ENCODE assay signal across 8 cellular contexts in the genomic region with DNA sequence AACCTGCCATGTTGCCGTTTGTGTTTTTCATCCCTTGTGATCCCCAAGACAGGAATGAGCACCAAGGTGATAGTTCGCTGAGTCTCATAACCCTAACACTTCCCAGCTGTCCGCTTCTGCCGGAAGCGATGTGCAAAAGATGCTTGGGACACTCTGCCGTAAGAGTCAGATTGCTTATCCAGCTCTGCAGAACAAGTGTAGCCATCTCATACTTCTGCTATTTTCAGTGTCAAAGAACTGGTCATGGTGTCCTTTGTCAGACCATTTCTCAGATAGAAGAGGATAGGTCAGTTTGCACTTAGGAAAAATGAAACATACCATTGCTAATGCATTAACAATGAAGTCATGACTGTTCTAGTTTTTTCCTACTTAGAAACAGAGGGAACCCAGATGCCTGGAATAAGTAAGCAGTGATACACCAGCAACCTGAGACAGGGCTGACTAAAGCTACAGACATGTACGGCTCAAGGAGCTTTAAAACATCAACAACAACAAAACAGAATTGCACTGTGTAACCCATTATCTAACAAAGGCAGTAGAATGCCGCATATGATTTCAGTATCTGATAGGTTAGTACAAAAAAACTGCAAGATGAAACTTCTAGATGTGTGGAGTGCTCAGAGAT. TPM values are rescaled to one million over a fixed set of nuclear protein-coding genes. Genes with fewer than 3 reads are reported as not detected.
DNase-seq lines count a peak whose midpoint lies in the region; ATAC-seq and TF ChIP-seq lines count a peak whose summit lies in the region.
"Had no signal": no experiment of that assay in that cellular context is flagged by ENCODE, and none has a peak within 500 bp of the region (broad histone marks: within the 10 kb centered on the region; RNA-seq: fewer than 3 reads in every experiment).

No MANE protein-coding gene starts in this region.

- TF ChIP-seq POLR2A in IMR-90 (IDR thresholded peaks at IDR 0.05; ENCODE audit: low read depth, low read length) (no peak), upper lobe of left lung (IDR thresholded peaks at IDR 0.05) (no peak)

- H2AK9ac ChIP-seq in IMR-90 (replicated peaks; ENCODE audit: low read depth, low read length, poor library complexity) = no peak overlapping the region

- peak overlapping the region; percentile 63 for H3K27ac ChIP-seq in IMR-90 (ENCODE audit: insufficient read depth, low read length)
- H3K27ac ChIP-seq in upper lobe of left lung = peak overlapping the region in 3 of 4 donors; percentile 35 to 87 (median 58)

- no peaks in the 10 kb centered on the region for H3K36me3 Mint-ChIP-seq in chondrocyte (ENCODE audit: low read depth)
- H3K36me3 Mint-ChIP-seq in activated T-cell treated with anti-CD3 and anti-CD28 coated beads, Interleukin-2, amount 50 U/mL, for 24 hours (ENCODE audit: low read depth) = no peaks in the 10 kb centered on the region

- H3K4me1 ChIP-seq in IMR-90 (ENCODE audit: control insufficient read depth, insufficient read depth, low read length) = peaks cover 21% of the 10 kb centered on the region
- peaks cover 41 to 68% (median 55%) of the 10 kb centered on the region in 4 donors for H3K4me1 ChIP-seq in upper lobe of left lung

- H3K56ac ChIP-seq in IMR-90 (ENCODE audit: extremely low read depth, insufficient read depth, low read length) = no peak overlapping the region; the same call in 1 of the 2 replicates

- H2BK20ac ChIP-seq in IMR-90 (ENCODE audit: low read depth, low read length) = peak overlapping the region; percentile 30

- H3K4me3 ChIP-seq in IMR-90 (ENCODE audit: insufficient read depth, low read depth, low read length) = peak overlapping the region; percentile 4; the same call in 1 of the 2 replicates
- peak overlapping the region in 1 of 4 donors; percentile 12 for H3K4me3 ChIP-seq in upper lobe of left lung

- in situ Hi-C loops in IMR-90 (cut with MboI; ENCODE audit: low sequenced_read_pairs) = no loop called here

- 0 out of 2 replicates have a peak overlapping the region, but pooled peaks have one; percentile 4 for H4K5ac ChIP-seq in IMR-90 (ENCODE audit: low read depth, low read length)

- 0 out of 2 replicates have a peak overlapping the region, but pooled peaks have one; percentile 6 for H3K14ac ChIP-seq in IMR-90 (replicated peaks; ENCODE audit: low read depth, low read length)

- ATAC-seq in IMR-90 (ENCODE audit: low read depth) (peak; percentile 87), upper lobe of left lung (ENCODE audit: low FRiP score in 2 of 2) (peak; percentile 12 to 31), HG02870 (IDR thresholded peaks at IDR 0.05; ENCODE audit: unreplicated experiment) (no peak)

- no peaks in the 10 kb centered on the region for H3K27me3 Mint-ChIP-seq in chondrocyte (ENCODE audit: low read depth)
- H3K27me3 Mint-ChIP-seq in activated T-cell treated with anti-CD3 and anti-CD28 coated beads, Interleukin-2, amount 50 U/mL, for 24 hours = peaks cover 45% of the 10 kb centered on the region

- H3K23ac ChIP-seq in IMR-90 (ENCODE audit: low read depth, low read length) = peak overlapping the region; percentile 52

- dilution Hi-C loops in IMR-90 (cut with HindIII; ENCODE audit: low sequenced_read_pairs, unreplicated experiment) = no loop called here

- peak overlapping the region; percentile 1; the same call in 1 of the 3 replicates for H2BK15ac ChIP-seq in IMR-90 (ENCODE audit: low read depth, low read length)

- TF ChIP-seq RAD21 in IMR-90 (IDR thresholded peaks at IDR 0.05; ENCODE audit: low read length) = no peak

- peaks cover 11% of the 10 kb centered on the region; the same call in 1 of the 2 replicates for H4K20me1 ChIP-seq in IMR-90 (ENCODE audit: insufficient read depth, low read length)

- H2BK120ac ChIP-seq in IMR-90 (ENCODE audit: low read depth, low read length) = peak overlapping the region; percentile 82

- DNase-seq in IMR-90 = peak; percentile 97
- DNase-seq in chondrocyte (ENCODE audit: low spot score) = no peak
- DNase-seq in left kidney (ENCODE audit: low read depth, low spot score) = peak; percentile 85
- DNase-seq in upper lobe of left lung = no peak
- DNase-seq in activated CD4-positive, alpha-beta T cell treated with anti-CD3 and anti-CD28 coated beads, Interleukin-2, amount 50 U/mL, for 1 hour = no peak
- DNase-seq in activated T-cell treated with anti-CD3 and anti-CD28 coated beads, Interleukin-2, amount 50 U/mL, for 24 hours = no peak
- DNase-seq: stimulated activated CD4-positive, alpha-beta T cell treated with anti-CD3 and anti-CD28 coated beads, Interleukin-4, amount 100 ng/mL, for 1 hour had no signal

- intact Hi-C loops in IMR-90 (cut with micrococcal nuclease) = loop anchor here (2.0 kb wide), 1 partner anchor 18 kb away; no protein-coding TSS in a partner anchor

- no peaks in the 10 kb centered on the region for H3K9me3 Mint-ChIP-seq in chondrocyte (ENCODE audit: low read depth)
- H3K9me3 Mint-ChIP-seq in activated T-cell treated with anti-CD3 and anti-CD28 coated beads, Interleukin-2, amount 50 U/mL, for 24 hours = no peaks in the 10 kb centered on the region

- peaks cover 26 to 65% of the 10 kb centered on the region in 2 experiments for H3K79me1 ChIP-seq in IMR-90 (ENCODE audit: low read depth in 1 of 2, low read length in 2 of 2)

- H3K18ac ChIP-seq in IMR-90 (ENCODE audit: low read depth, low read length) = peak overlapping the region; percentile 47; the same call in 1 of the 2 replicates

- H3K4ac ChIP-seq in IMR-90 (ENCODE audit: low read depth, low read length) = peak overlapping the region; percentile 39

- H3K9me3 ChIP-seq in IMR-90 (ENCODE audit: control insufficient read depth, insufficient read depth, low read length) (no peaks in the 10 kb centered on the region), upper lobe of left lung (no peaks in the 10 kb centered on the region)

- peak in 1 of 4 donors; percentile 14 for TF ChIP-seq EP300 in upper lobe of left lung (IDR thresholded peaks at IDR 0.05)

- H3K27ac Mint-ChIP-seq in chondrocyte (ENCODE audit: unreplicated experiment) = peak overlapping the region; percentile 99
- H3K27ac Mint-ChIP-seq in activated T-cell treated with anti-CD3 and anti-CD28 coated beads, Interleukin-2, amount 50 U/mL, for 24 hours = no peak overlapping the region

- peak overlapping the region; percentile 5; the same call in 1 of the 2 replicates for H2AK5ac ChIP-seq in IMR-90 (ENCODE audit: low read depth, low read length)

- H4K8ac ChIP-seq in IMR-90 (ENCODE audit: low read depth in 2 of 2, low read length in 2 of 2) = peak overlapping the region in 1 of 2 experiments; percentile 37; a peak in 1 of 4 replicates

- POLR2A ChIA-PET in IMR-90 (lab: Charles Lee; ENCODE audit: unreplicated experiment) = interaction anchor here (0.7 to 1.0 kb wide), 2 partner anchors 22 to 1321 kb away, joined by 3 to 5 read pairs; no protein-coding TSS in a partner anchor

- H3K27me3 ChIP-seq in IMR-90 (ENCODE audit: control insufficient read depth, insufficient read depth, low read length) = no peaks in the 10 kb centered on the region
- no peaks in the 10 kb centered on the region for H3K27me3 ChIP-seq in upper lobe of left lung

- BruUV-seq in IMR-90 (replicated peaks; lab: Mats Ljungman, UMichigan) = no TSS peak

- 0% methylated on average over 2 of the region's 8 CpGs; no CpG with 5 or more reads in 1 of the 2 experiments for WGBS in IMR-90 (ENCODE audit: extremely low coverage in 2 of 2, insufficient read length in 1 of 2), 2 experiments
- WGBS in upper lobe of left lung, 2 donors = 61 to 69% methylated on average over 8 of the region's 8 CpGs

- H3K4me2 ChIP-seq in IMR-90 (ENCODE audit: low read depth, low read length) = peak overlapping the region; percentile 62

- H2BK5ac ChIP-seq in IMR-90 (ENCODE audit: low read depth, low read length, poor library complexity, severe bottlenecking) = peak overlapping the region; percentile 88

- TF ChIP-seq CTCF in IMR-90 (conservative IDR thresholded peaks at IDR 0.05; ENCODE audit: low read depth, low read length) = no peak
- no peak for TF ChIP-seq CTCF in chondrocyte (IDR thresholded peaks at IDR 0.05)
- no peak for TF ChIP-seq CTCF in upper lobe of left lung (IDR thresholded peaks at IDR 0.05)

- H3K9me1 ChIP-seq in IMR-90 (ENCODE audit: insufficient read depth, low read length) = peaks cover 17% of the 10 kb centered on the region

- no peak overlapping the region for H3K9ac ChIP-seq in IMR-90 (ENCODE audit: low read depth, low read length)

- peak overlapping the region; percentile 38 for H2AFZ ChIP-seq in IMR-90 (replicated peaks; ENCODE audit: low read length, poor library complexity)

- H3K36me3 ChIP-seq in IMR-90 (ENCODE audit: control insufficient read depth, insufficient read depth, low read length) (no peaks in the 10 kb centered on the region), upper lobe of left lung (no peaks in the 10 kb centered on the region)

- peak overlapping the region; percentile 77 for H3K4me3 Mint-ChIP-seq in chondrocyte (ENCODE audit: unreplicated experiment)
- H3K4me3 Mint-ChIP-seq in activated T-cell treated with anti-CD3 and anti-CD28 coated beads, Interleukin-2, amount 50 U/mL, for 24 hours = no peak overlapping the region

- peak overlapping the region; percentile 7 for H4K91ac ChIP-seq in IMR-90 (ENCODE audit: insufficient read depth, low read depth, low read length)

- CTCF ChIA-PET in IMR-90 (lab: Yijun Ruan, JAX) = interaction anchor here (0.7 to 1.6 kb wide), 7 partner anchors 10 to 152 kb away, joined by 3 to 11 read pairs (median 3); no protein-coding TSS in a partner anchor

- H3K4me1 Mint-ChIP-seq in chondrocyte (ENCODE audit: low read depth) = peaks cover 66% of the 10 kb centered on the region
- peaks cover 4% of the 10 kb centered on the region for H3K4me1 Mint-ChIP-seq in activated T-cell treated with anti-CD3 and anti-CD28 coated beads, Interleukin-2, amount 50 U/mL, for 24 hours (ENCODE audit: low read depth)

TF ChIP-seq in IMR-90, 13 proteins besides CTCF, POLR2A, EP300 and RAD21 (continues in another document):
- no peak for TF ChIP-seq BHLHE40 (IDR thresholded peaks at IDR 0.05; ENCODE audit: low read depth, low read length)
- no peak for TF ChIP-seq SMC3 (IDR thresholded peaks at IDR 0.05; ENCODE audit: low read depth, low read length)
- no peak for TF ChIP-seq USF2 (IDR thresholded peaks at IDR 0.05; ENCODE audit: low read depth, low read length)
- peak; percentile 24 for TF ChIP-seq MAFK (IDR thresholded peaks at IDR 0.05; ENCODE audit: low read depth, low read length)
- no peak for TF ChIP-seq CHD1 (IDR thresholded peaks at IDR 0.05; ENCODE audit: low read depth, low read length)

RNA-seq across cellular contexts. Expression of gene SCHIP1, which starts 15.0 kb away (rescaled TPM):
- total RNA-seq in IMR-90 (2012; rRNA removed) = 5.0 and 5.4 TPM in 2 replicates
- 2.8 and 3.9 TPM in 2 replicates for polyA plus RNA-seq in IMR-90 (2012; rRNA removed)
- polyA plus RNA-seq in IMR-90 (2012; cell fraction: cytosol; rRNA removed) = 0.21 and 0.57 TPM in 2 replicates
- polyA plus RNA-seq in IMR-90 (2012; cell fraction: nucleus; rRNA removed; ENCODE audit: low replicate concordance) = 3.5 and 19.4 TPM in 2 replicates
- 7.1 to 10.6 TPM (median 7.5 TPM) in 3 replicates for total RNA-seq in chondrocyte
- 10 to 100 TPM in 3 of 6 donors, 1 to 10 TPM in 3; 6.3 to 28.7 (median 9.5) TPM for total RNA-seq in upper lobe of left lung

Comparison
In these comparisons a context has a peak if more than half of its experiments do, and no peak if none do; other contexts are left out.
1. DNase-seq: peak in IMR-90 (single experiment) and left kidney (single experiment); none in chondrocyte (single experiment), upper lobe of left lung (0 of 2), activated CD4-positive, alpha-beta T cell treated with anti-CD3 and anti-CD28 coated beads, Interleukin-2, amount 50 U/mL, for 1 hour (single experiment) and activated T-cell treated with anti-CD3 and anti-CD28 coated beads, Interleukin-2, amount 50 U/mL, for 24 hours (single experiment).